In genomic region chr17:36641877-36642845, GRCh38 we compare ENCODE assay signal across 8 cellular contexts. TPM values are rescaled to one million over a fixed set of nuclear protein-coding genes. Genes with fewer than 3 reads are reported as not detected.
A peak's percentile ranks its signal among the peaks of the same experiment; 100 is the strongest.
DNase-seq lines count a peak whose midpoint lies in the region; ATAC-seq and TF ChIP-seq lines count a peak whose summit lies in the region.

No MANE protein-coding gene starts in this region.

- H3K27ac ChIP-seq in rectal smooth muscle tissue (ENCODE audit: low read depth, low read length) = no peak overlapping the region

- peak overlapping the region; percentile 34; the same call in 1 of the 2 replicates for H3K4me3 ChIP-seq in WI38 (ENCODE audit: low read depth, low read length)
- H3K4me3 ChIP-seq in fibroblast of the aortic adventitia (ENCODE audit: low read depth, low read length) = peak overlapping the region; percentile 35
- peak overlapping the region; percentile 45 for H3K4me3 ChIP-seq in rectal smooth muscle tissue (ENCODE audit: low read length)

- ATAC-seq in HG03139 (IDR thresholded peaks at IDR 0.05; ENCODE audit: unreplicated experiment) (no peak), GM18505 (IDR thresholded peaks at IDR 0.05; ENCODE audit: unreplicated experiment) (no peak)

- no peak for TF ChIP-seq POLR2A in GM18505 (IDR thresholded peaks at IDR 0.05; ENCODE audit: borderline replicate concordance, extremely low read depth, insufficient read depth, insufficient read length)

- in situ Hi-C loops in G401 (cut with HindIII; ENCODE audit: low sequenced_read_pairs) (no loop called here), GM13976 (cut with MboI; ENCODE audit: low sequenced_read_pairs, unreplicated experiment) (loop anchor here (25.0 kb wide), 1 partner anchor 420 kb away; no protein-coding TSS in a partner anchor)

- no peaks in the 10 kb centered on the region for H3K36me3 ChIP-seq in rectal smooth muscle tissue (ENCODE audit: control insufficient read depth, insufficient read depth, low read length)

- H3K27me3 ChIP-seq in rectal smooth muscle tissue (ENCODE audit: control insufficient read depth, insufficient read depth, low read length) = peaks cover 27% of the 10 kb centered on the region

- DNase-seq in G401 (ENCODE audit: low spot score) = peak; percentile 22
- DNase-seq in fibroblast of the aortic adventitia (ENCODE audit: low read depth) = no peak
- DNase-seq in GM13976 (ENCODE audit: low spot score) = no peak
- DNase-seq in HuH-7.5 (ENCODE audit: low spot score) = no peak

- peaks cover 2% of the 10 kb centered on the region for H3K4me1 ChIP-seq in rectal smooth muscle tissue (ENCODE audit: control insufficient read depth, insufficient read depth, low read length)

- H3K9ac ChIP-seq in rectal smooth muscle tissue (ENCODE audit: low read length) = no peak overlapping the region

- TF ChIP-seq CTCF in WI38 (IDR thresholded peaks at IDR 0.05; ENCODE audit: low read depth, low read length) (no peak), fibroblast of the aortic adventitia (IDR thresholded peaks at IDR 0.05; ENCODE audit: insufficient read depth, low read length) (no peak), GM13976 (IDR thresholded peaks at IDR 0.05; ENCODE audit: borderline replicate concordance, control extremely low read depth, extremely low read depth, insufficient read depth, missing control alignments) (no peak)

RNA-seq across cellular contexts. Expression of gene MRM1, which starts 40.8 kb away (rescaled TPM):
- total RNA-seq in G401 (2014; rRNA removed; shearing (Covaris generic)) = 9.9 and 18.4 TPM in 2 replicates
- total RNA-seq in fibroblast of the aortic adventitia (ENCODE audit: low replicate concordance) = 2.3 and 4.3 TPM in 2 replicates

RNA-seq across cellular contexts. Expression of gene DHRS11, which starts 50.5 kb away (rescaled TPM):
- 35.1 and 38.0 TPM in 2 replicates for total RNA-seq in G401 (2014; rRNA removed; shearing (Covaris generic))
- total RNA-seq in fibroblast of the aortic adventitia (ENCODE audit: low replicate concordance) = 1.1 and 4.1 TPM in 2 replicates
